26 cellular contexts compared by ENCODE assay signal in the genomic region with DNA sequence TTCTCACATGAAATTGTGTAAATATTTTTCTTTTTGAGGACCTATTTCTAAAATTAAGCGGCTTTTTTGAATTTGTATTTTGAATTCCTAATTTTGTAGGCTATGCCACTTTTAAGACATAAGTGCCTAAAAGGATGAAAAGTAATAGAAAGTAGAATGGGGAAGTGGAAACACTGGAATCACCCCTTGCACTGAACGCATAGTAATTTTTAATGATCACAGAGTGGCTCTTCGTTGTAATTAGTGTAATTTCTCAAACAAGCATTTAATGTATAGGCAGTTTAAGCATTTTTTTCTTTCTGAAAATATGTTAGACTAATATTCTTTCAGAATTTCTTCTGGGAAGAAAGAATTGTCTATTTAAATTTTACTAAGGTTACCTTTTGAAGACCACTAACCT.
DNase-seq lines count a peak whose midpoint lies in the region; ATAC-seq and TF ChIP-seq lines count a peak whose summit lies in the region.
"Had no signal": no experiment of that assay in that cellular context is flagged by ENCODE, and none has a peak within 500 bp of the region (broad histone marks: within the 10 kb centered on the region; RNA-seq: fewer than 3 reads in every experiment).

No MANE protein-coding gene starts in this region.

- no peaks in the 10 kb centered on the region for H3K9me3 ChIP-seq in BLaER1 treated with 17β-estradiol and CSF1 and Interleukin-3, amounts not matched to agents 10 nM and 100 nM (replicated peaks in 1 of 11)
- H3K9me3 ChIP-seq in Karpas-422 (ENCODE audit: low read length): no peaks in the 10 kb centered on the region
- H3K9me3 ChIP-seq in OCI-LY1 (ENCODE audit: low read length): no peaks in the 10 kb centered on the region
- no peaks in the 10 kb centered on the region for H3K9me3 ChIP-seq in ovary
- H3K9me3 ChIP-seq: upper lobe of right lung had no signal

- TF ChIP-seq POLR2A in ovary (IDR thresholded peaks at IDR 0.05): no peak

- no peak overlapping the region for H3K4me3 ChIP-seq in BLaER1 treated with 17β-estradiol and CSF1 and Interleukin-3, amounts not matched to agents 10 nM and 100 nM
- H3K4me3 ChIP-seq in Karpas-422 (ENCODE audit: low read length) (peak overlapping the region; percentile 50), OCI-LY1 (ENCODE audit: low read depth, low read length, poor library complexity, severe bottlenecking) (peak overlapping the region; percentile 6), ovary (no peak overlapping the region)
- H3K4me3 ChIP-seq: skin epidermis, upper lobe of right lung had no signal

- TF ChIP-seq CTCF in OCI-LY1 (IDR thresholded peaks at IDR 0.05; ENCODE audit: low read length) (no peak), ovary (IDR thresholded peaks at IDR 0.05) (no peak)

- no peaks in the 10 kb centered on the region for H3F3A ChIP-seq in OCI-LY1 (ENCODE audit: insufficient read depth, low read length)

- H2AFZ ChIP-seq in Karpas-422 (ENCODE audit: low read length) (no peak overlapping the region), OCI-LY1 (ENCODE audit: low read length) (no peak overlapping the region)

- H3K9ac ChIP-seq in BLaER1 treated with 17β-estradiol and CSF1 and Interleukin-3, amounts not matched to agents 10 nM and 100 nM: no peak overlapping the region
- H3K9ac ChIP-seq in Karpas-422 (ENCODE audit: low read length) (peak overlapping the region; percentile 53), OCI-LY1 (ENCODE audit: low read length) (no peak overlapping the region)

- intact Hi-C loops in ovary (cut with DNase I): no loop called here

- H3K27ac Mint-ChIP-seq in memory B cell: peak overlapping the region; percentile 90
- H3K27ac Mint-ChIP-seq: activated CD8-positive, alpha-beta T cell treated with anti-CD3 and anti-CD28 coated beads for 36 hours; T-cell had no signal

- WGBS in ovary, 3 donors: 86 to 89% (median 89%) methylated on average over 3 of the region's 3 CpGs

- H3K36me3 Mint-ChIP-seq in memory B cell: peaks cover 6% of the 10 kb centered on the region

- H3K79me2 ChIP-seq in Karpas-422 (ENCODE audit: low read length) (peaks cover 99% of the 10 kb centered on the region), OCI-LY1 (ENCODE audit: insufficient read depth, low read length) (peaks cover 85% of the 10 kb centered on the region)

- no peak for TF ChIP-seq EP300 in ovary (IDR thresholded peaks at IDR 0.05)

- H3K27me3 ChIP-seq in BLaER1 treated with 17β-estradiol and CSF1 and Interleukin-3, amounts not matched to agents 10 nM and 100 nM: no peaks in the 10 kb centered on the region
- H3K27me3 ChIP-seq in Karpas-422 (ENCODE audit: low read length) (no peaks in the 10 kb centered on the region), OCI-LY1 (ENCODE audit: insufficient read depth, low read length) (no peaks in the 10 kb centered on the region), ovary (no peaks in the 10 kb centered on the region)
- H3K27me3 ChIP-seq: upper lobe of right lung had no signal

- DNase-seq in Karpas-422 (peak; percentile 64), memory B cell (ENCODE audit: low spot score in 2 of 2) (no peak), ovary (no peak), NCI-H187 treated with DMSO at 0.1 percent for 48 hours (lab: John Stamatoyannopoulos, UW) (no peak)
- no peak for DNase-seq in NK-92 treated with Interleukin-12 subunit alpha and Interleukin-12 subunit beta, amount 100 ng/mL, for 24 hours (lab: John Stamatoyannopoulos, UW)
- DNase-seq: activated CD4-positive, CD25-positive, alpha-beta regulatory T cell treated with anti-CD3 and anti-CD28 coated beads, Interleukin-2, amount 50 U/mL, for 72 hours; activated CD8-positive, alpha-beta T cell treated with anti-CD3 and anti-CD28 coated beads for 36 hours; activated gamma-delta T cell; activated T-cell treated with anti-CD3 and anti-CD28 coated beads for 4 hours; C1 segment of cervical spinal cord; DMS79 treated with DMSO at 0.1 percent for 48 hours; effector CD4-positive, alpha-beta T cell; head of caudate nucleus; left colon; mesenchymal stem cell; NCI-H2171 treated with DMSO at 0.1 percent for 48 hours; NCI-H524 treated with DMSO at 0.1 percent for 48 hours; SIG-M5; stimulated activated CD4-positive, alpha-beta T cell treated with anti-CD3 and anti-CD28 coated beads, Interleukin-1b, Interleukin-23, amount 100 ng/mL, for 48 hours; T-cell; upper lobe of right lung had no signal

- no peaks in the 10 kb centered on the region for H3K27me3 Mint-ChIP-seq in memory B cell
- H3K27me3 Mint-ChIP-seq: activated CD8-positive, alpha-beta T cell treated with anti-CD3 and anti-CD28 coated beads for 36 hours; T-cell had no signal

- peaks cover 66 to 89% (median 84%) of the 10 kb centered on the region in 10 experiments for H3K4me1 ChIP-seq in BLaER1 treated with 17β-estradiol and CSF1 and Interleukin-3, amounts not matched to agents 10 nM and 100 nM
- H3K4me1 ChIP-seq in Karpas-422 (ENCODE audit: low read length): peaks cover 96% of the 10 kb centered on the region
- peaks cover 79% of the 10 kb centered on the region for H3K4me1 ChIP-seq in OCI-LY1 (ENCODE audit: insufficient read depth, low read length, severe bottlenecking)
- peaks cover 26% of the 10 kb centered on the region for H3K4me1 ChIP-seq in ovary (ENCODE audit: insufficient read depth)

- H3K27ac ChIP-seq in BLaER1 treated with 17β-estradiol and CSF1 and Interleukin-3, amounts not matched to agents 10 nM and 100 nM: no peak overlapping the region; a peak in 1 of 22 replicates
- peak overlapping the region; percentile 84 for H3K27ac ChIP-seq in Karpas-422 (ENCODE audit: low read length)
- peak overlapping the region; percentile 76 for H3K27ac ChIP-seq in OCI-LY1 (ENCODE audit: low read depth, low read length, poor library complexity, severe bottlenecking)
- no peak overlapping the region for H3K27ac ChIP-seq in ovary
- H3K27ac ChIP-seq: epithelial cell of prostate, skin epidermis, upper lobe of right lung had no signal

- no peaks in the 10 kb centered on the region for H3K9me3 Mint-ChIP-seq in memory B cell
- H3K9me3 Mint-ChIP-seq: activated CD8-positive, alpha-beta T cell treated with anti-CD3 and anti-CD28 coated beads for 36 hours; T-cell had no signal

- peaks cover 0 to 15% (median 0%) of the 10 kb centered on the region in 11 experiments; a peak in 3 of 22 replicates for H3K36me3 ChIP-seq in BLaER1 treated with 17β-estradiol and CSF1 and Interleukin-3, amounts not matched to agents 10 nM and 100 nM
- H3K36me3 ChIP-seq in Karpas-422 (ENCODE audit: insufficient read depth, low read length) (no peaks in the 10 kb centered on the region), OCI-LY1 (ENCODE audit: insufficient read depth, low read length) (no peaks in the 10 kb centered on the region), ovary (no peaks in the 10 kb centered on the region)
- H3K36me3 ChIP-seq: upper lobe of right lung had no signal

- peaks cover 56% of the 10 kb centered on the region for H3K4me1 Mint-ChIP-seq in memory B cell

- H3K4me2 ChIP-seq in BLaER1 treated with 17β-estradiol and CSF1 and Interleukin-3, amounts not matched to agents 10 nM and 100 nM: peak overlapping the region; percentile 50 to 88 (median 80); a peak in 17 of 22 replicates
- peak overlapping the region; percentile 79 for H3K4me2 ChIP-seq in Karpas-422 (ENCODE audit: low read depth, low read length, poor library complexity, severe bottlenecking)
- H3K4me2 ChIP-seq in OCI-LY1 (ENCODE audit: low read length): peak overlapping the region; percentile 46

- H3K9me2 ChIP-seq in Karpas-422 (replicated peaks; ENCODE audit: insufficient read depth, low read length): no peaks in the 10 kb centered on the region
- no peaks in the 10 kb centered on the region for H3K9me2 ChIP-seq in OCI-LY1 (ENCODE audit: low read depth, low read length)

- no peak overlapping the region for H3K4me3 Mint-ChIP-seq in memory B cell
- H3K4me3 Mint-ChIP-seq: activated CD8-positive, alpha-beta T cell treated with anti-CD3 and anti-CD28 coated beads for 36 hours had no signal

- ATAC-seq in memory B cell (ENCODE audit: low read depth): peak; percentile 56
- ATAC-seq in HG03469 (IDR thresholded peaks at IDR 0.05; ENCODE audit: unreplicated experiment): no peak
- ATAC-seq: activated CD8-positive, alpha-beta T cell treated with anti-CD3 and anti-CD28 coated beads for 36 hours; left colon; T-cell had no signal

- H4K20me1 ChIP-seq in BLaER1 treated with 17β-estradiol and CSF1 and Interleukin-3, amounts not matched to agents 10 nM and 100 nM: peaks cover 60 to 100% (median 95%) of the 10 kb centered on the region in 11 experiments
- H4K20me1 ChIP-seq in Karpas-422 (ENCODE audit: insufficient read depth, low read depth, low read length) (peaks cover 71% of the 10 kb centered on the region), OCI-LY1 (ENCODE audit: insufficient read depth, low read length) (no peaks in the 10 kb centered on the region)

Comparison
In these comparisons a context has a peak if more than half of its experiments do, and no peak if none do; other contexts are left out.
1. H3K27ac ChIP-seq: peak in Karpas-422 (single experiment) and OCI-LY1 (single experiment); none in BLaER1 treated with 17β-estradiol and CSF1 and Interleukin-3, amounts not matched to agents 10 nM and 100 nM (0 of 11) and ovary (0 of 2).
2. H3K4me3 ChIP-seq: peak in Karpas-422 (single experiment) and OCI-LY1 (single experiment); none in BLaER1 treated with 17β-estradiol and CSF1 and Interleukin-3, amounts not matched to agents 10 nM and 100 nM (0 of 10) and ovary (single experiment).
3. Peak in every context shown above with its lines, with median percentiles within 50 percentile points of each other: H3K4me2 ChIP-seq.